Comparison of ENCODE assay signal across 16 cellular contexts in the genomic region with DNA sequence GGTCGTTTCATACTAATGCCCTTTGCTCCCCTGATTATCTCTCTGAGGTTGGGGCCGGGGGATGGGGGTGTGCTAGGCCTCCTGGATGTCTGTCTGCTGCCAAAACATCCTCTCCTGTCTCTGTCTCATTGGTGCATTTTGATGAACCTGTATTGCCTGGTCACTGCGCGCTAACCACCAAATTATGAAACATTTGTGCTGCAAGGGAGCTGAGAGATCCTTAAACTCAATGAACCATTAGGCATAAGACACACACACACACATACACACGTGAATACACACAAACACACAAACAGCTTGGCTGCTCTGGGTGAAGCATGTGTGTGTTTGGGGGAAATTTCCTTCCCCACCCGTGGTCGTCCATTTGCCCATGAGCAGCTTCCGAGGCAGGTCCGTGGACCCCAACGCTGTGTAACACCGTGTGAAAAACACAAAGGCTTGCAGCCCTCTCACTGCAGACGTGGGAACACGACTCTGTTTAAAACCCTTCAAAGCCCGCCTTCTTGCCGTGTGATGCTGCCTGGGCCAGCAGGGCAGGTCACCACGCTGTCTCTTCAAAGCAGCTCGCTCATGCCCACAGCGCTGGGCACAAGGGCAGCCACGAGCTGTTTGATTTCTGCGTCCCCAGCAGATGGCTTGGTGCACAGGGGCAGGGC.
DNase-seq lines count a peak whose midpoint lies in the region; ATAC-seq and TF ChIP-seq lines count a peak whose summit lies in the region.
"Had no signal": no experiment of that assay in that cellular context is flagged by ENCODE, and none has a peak within 500 bp of the region (broad histone marks: within the 10 kb centered on the region; RNA-seq: fewer than 3 reads in every experiment).

No MANE protein-coding gene starts in this region.

- H3K36me3 ChIP-seq in Loucy (ENCODE audit: insufficient read depth, low read length) (no peaks in the 10 kb centered on the region), OCI-LY7 (ENCODE audit: insufficient read depth, low read length) (no peaks in the 10 kb centered on the region), MM.1S (replicated peaks; ENCODE audit: insufficient read depth, low read length) (no peaks in the 10 kb centered on the region)
- H3K36me3 ChIP-seq: tibial nerve had no signal

- no peaks in the 10 kb centered on the region for H3K9me3 Mint-ChIP-seq in T-helper 2 cell treated with Interferon-gamma antibody and Interleukin-4, amounts not matched to agents 5 μg/mL and 100 μg/mL, for 36 hours
- no peaks in the 10 kb centered on the region for H3K9me3 Mint-ChIP-seq in activated CD8-positive, alpha-beta memory T cell treated with anti-CD3 and anti-CD28 coated beads, Interleukin-2, amount 10 ng/mL, durations not matched to agents 7 days and 5 days (ENCODE audit: low read depth)
- no peaks in the 10 kb centered on the region for H3K9me3 Mint-ChIP-seq in osteocyte (ENCODE audit: unreplicated experiment)
- H3K9me3 Mint-ChIP-seq: activated naive CD4-positive, alpha-beta T cell treated with anti-CD3 and anti-CD28 coated beads, Interleukin-2, amount 50 U/mL, for 72 hours; nephron progenitor cell had no signal

- H3K27me3 ChIP-seq in Loucy (ENCODE audit: insufficient read depth, low read length, poor library complexity, severe bottlenecking) (no peaks in the 10 kb centered on the region), MM.1S (replicated peaks; ENCODE audit: insufficient read depth, low read length) (no peaks in the 10 kb centered on the region)

- no peak for DNase-seq in T-helper 2 cell treated with Interferon-gamma antibody and Interleukin-4, amounts not matched to agents 5 μg/mL and 100 μg/mL, for 36 hours (ENCODE audit: low spot score)
- DNase-seq in T-helper 2 cell (no peak), osteocyte (ENCODE audit: extremely low spot score, unreplicated experiment) (peak; percentile 77), OCI-LY7 (ENCODE audit: low spot score) (no peak), MM.1S (no peak), NCI-H446 (lab: John Stamatoyannopoulos, UW) (no peak)
- DNase-seq in activated CD8-positive, alpha-beta memory T cell treated with anti-CD3 and anti-CD28 coated beads, Interleukin-2, amount 10 ng/mL, durations not matched to agents 7 days and 5 days: no peak
- DNase-seq: NCI-H1105, NCI-H526, nephron progenitor cell had no signal

- H3K79me2 ChIP-seq in Loucy (ENCODE audit: insufficient read depth, low read length): peaks cover 37% of the 10 kb centered on the region
- no peaks in the 10 kb centered on the region for H3K79me2 ChIP-seq in OCI-LY7 (ENCODE audit: insufficient read depth, low read depth, low read length)
- H3K79me2 ChIP-seq in MM.1S (ENCODE audit: low read length): no peaks in the 10 kb centered on the region

- peaks cover 36% of the 10 kb centered on the region for H3K4me1 Mint-ChIP-seq in T-helper 2 cell treated with Interferon-gamma antibody and Interleukin-4, amounts not matched to agents 5 μg/mL and 100 μg/mL, for 36 hours (ENCODE audit: low read depth)
- peaks cover 38% of the 10 kb centered on the region for H3K4me1 Mint-ChIP-seq in activated CD8-positive, alpha-beta memory T cell treated with anti-CD3 and anti-CD28 coated beads, Interleukin-2, amount 10 ng/mL, durations not matched to agents 7 days and 5 days
- H3K4me1 Mint-ChIP-seq in osteocyte (ENCODE audit: unreplicated experiment): peaks cover 24% of the 10 kb centered on the region

- intact Hi-C loops in OCI-LY7 (cut with micrococcal nuclease; ENCODE audit: unreplicated experiment): no loop called here

- peak overlapping the region; percentile 85 for H3K4me3 Mint-ChIP-seq in T-helper 2 cell treated with Interferon-gamma antibody and Interleukin-4, amounts not matched to agents 5 μg/mL and 100 μg/mL, for 36 hours
- no peak overlapping the region for H3K4me3 Mint-ChIP-seq in activated CD8-positive, alpha-beta memory T cell treated with anti-CD3 and anti-CD28 coated beads, Interleukin-2, amount 10 ng/mL, durations not matched to agents 7 days and 5 days
- H3K4me3 Mint-ChIP-seq in osteocyte (ENCODE audit: unreplicated experiment): no peak overlapping the region
- H3K4me3 Mint-ChIP-seq: nephron progenitor cell had no signal

- POLR2A ChIA-PET in OCI-LY7 (lab: Charles Lee): no interaction called here

- H3K9me3 ChIP-seq in Loucy (ENCODE audit: insufficient read depth, low read depth, low read length) (no peaks in the 10 kb centered on the region), OCI-LY7 (ENCODE audit: low read length) (no peaks in the 10 kb centered on the region), MM.1S (replicated peaks; ENCODE audit: insufficient read depth, low read length) (no peaks in the 10 kb centered on the region)
- H3K9me3 ChIP-seq: A549, tibial nerve had no signal

- CTCF ChIA-PET in activated CD8-positive, alpha-beta memory T cell treated with anti-CD3 and anti-CD28 coated beads, Interleukin-2, amount 10 ng/mL, durations not matched to agents 7 days and 5 days (lab: Charles Lee): no interaction called here
- CTCF ChIA-PET in OCI-LY7 (lab: Charles Lee; ENCODE audit: unreplicated experiment): no interaction called here

- peaks cover 40% of the 10 kb centered on the region for H3K4me1 ChIP-seq in Loucy (ENCODE audit: insufficient read depth, low read length, poor library complexity, severe bottlenecking)
- peaks cover 9% of the 10 kb centered on the region for H3K4me1 ChIP-seq in OCI-LY7 (ENCODE audit: insufficient read depth, low read length, poor library complexity, severe bottlenecking)
- H3K4me1 ChIP-seq in MM.1S (ENCODE audit: low read length): no peaks in the 10 kb centered on the region
- H3K4me1 ChIP-seq: A549 had no signal

- H3K27ac ChIP-seq in OCI-LY7 (ENCODE audit: low read depth, low read length, poor library complexity, severe bottlenecking) (no peak overlapping the region), MM.1S (ENCODE audit: low read length) (no peak overlapping the region)
- H3K27ac ChIP-seq: A549 had no signal

- TF ChIP-seq CTCF in Loucy (conservative IDR thresholded peaks at IDR 0.05; ENCODE audit: low read length) (no peak), osteocyte (IDR thresholded peaks at IDR 0.05) (no peak), OCI-LY7 (conservative IDR thresholded peaks at IDR 0.05; ENCODE audit: low read length) (no peak), MM.1S (IDR thresholded peaks at IDR 0.05; ENCODE audit: low read length) (no peak)

- H2AFZ ChIP-seq in Loucy (ENCODE audit: low read length) (0 out of 2 replicates have a peak overlapping the region, but pooled peaks have one; percentile 0), OCI-LY7 (ENCODE audit: low read length) (no peak overlapping the region), MM.1S (ENCODE audit: low read length) (no peak overlapping the region)

- peak overlapping the region; percentile 90 for H3K4me3 ChIP-seq in Loucy (ENCODE audit: low read length, poor library complexity, severe bottlenecking)
- H3K4me3 ChIP-seq in OCI-LY7 (ENCODE audit: low read depth, low read length, poor library complexity, severe bottlenecking): no peak overlapping the region
- H3K4me3 ChIP-seq in MM.1S (ENCODE audit: low read length): no peak overlapping the region
- H3K4me3 ChIP-seq: A549, smooth muscle cell had no signal

- no peaks in the 10 kb centered on the region for H3K9me2 ChIP-seq in Loucy (replicated peaks; ENCODE audit: low read depth, low read length)
- no peaks in the 10 kb centered on the region for H3K9me2 ChIP-seq in OCI-LY7 (ENCODE audit: insufficient read depth, low read length)
- no peaks in the 10 kb centered on the region for H3K9me2 ChIP-seq in MM.1S (replicated peaks; ENCODE audit: insufficient read depth, low read length)

- no peaks in the 10 kb centered on the region for H3K36me3 Mint-ChIP-seq in T-helper 2 cell treated with Interferon-gamma antibody and Interleukin-4, amounts not matched to agents 5 μg/mL and 100 μg/mL, for 36 hours (ENCODE audit: low read depth)
- H3K36me3 Mint-ChIP-seq in activated CD8-positive, alpha-beta memory T cell treated with anti-CD3 and anti-CD28 coated beads, Interleukin-2, amount 10 ng/mL, durations not matched to agents 7 days and 5 days: no peaks in the 10 kb centered on the region
- H3K36me3 Mint-ChIP-seq in osteocyte (ENCODE audit: unreplicated experiment): no peaks in the 10 kb centered on the region
- H3K36me3 Mint-ChIP-seq: activated naive CD4-positive, alpha-beta T cell treated with anti-CD3 and anti-CD28 coated beads, Interleukin-2, amount 50 U/mL, for 72 hours had no signal

- no TSS peak for BruUV-seq in OCI-LY7 (replicated peaks; lab: Mats Ljungman, UMichigan)

- H3K27me3 Mint-ChIP-seq in T-helper 2 cell treated with Interferon-gamma antibody and Interleukin-4, amounts not matched to agents 5 μg/mL and 100 μg/mL, for 36 hours (ENCODE audit: low read depth): peaks cover 7% of the 10 kb centered on the region
- H3K27me3 Mint-ChIP-seq in activated CD8-positive, alpha-beta memory T cell treated with anti-CD3 and anti-CD28 coated beads, Interleukin-2, amount 10 ng/mL, durations not matched to agents 7 days and 5 days: peaks cover 18% of the 10 kb centered on the region
- H3K27me3 Mint-ChIP-seq in osteocyte (ENCODE audit: unreplicated experiment): peaks cover 4% of the 10 kb centered on the region
- H3K27me3 Mint-ChIP-seq: activated CD4-positive, alpha-beta T cell treated with anti-CD3 and anti-CD28 coated beads for 36 hours had no signal

- H4K20me1 ChIP-seq in Loucy (ENCODE audit: insufficient read depth, low read length, poor library complexity, severe bottlenecking) (no peaks in the 10 kb centered on the region), OCI-LY7 (ENCODE audit: insufficient read depth, low read length) (no peaks in the 10 kb centered on the region), MM.1S (ENCODE audit: insufficient read depth, low read length) (no peaks in the 10 kb centered on the region)

- H3K9ac ChIP-seq in Loucy (ENCODE audit: low read depth, low read length, poor library complexity, severe bottlenecking): peak overlapping the region; percentile 99
- no peak overlapping the region for H3K9ac ChIP-seq in MM.1S (ENCODE audit: low read length)

- peaks cover 3% of the 10 kb centered on the region for H3F3A ChIP-seq in Loucy (ENCODE audit: low read depth)
- H3F3A ChIP-seq in MM.1S (ENCODE audit: insufficient read depth, low read length): no peaks in the 10 kb centered on the region

- no peak overlapping the region for H3K27ac Mint-ChIP-seq in T-helper 2 cell treated with Interferon-gamma antibody and Interleukin-4, amounts not matched to agents 5 μg/mL and 100 μg/mL, for 36 hours
- peak overlapping the region; percentile 81 for H3K27ac Mint-ChIP-seq in activated CD8-positive, alpha-beta memory T cell treated with anti-CD3 and anti-CD28 coated beads, Interleukin-2, amount 10 ng/mL, durations not matched to agents 7 days and 5 days
- H3K27ac Mint-ChIP-seq in osteocyte (ENCODE audit: unreplicated experiment): no peak overlapping the region
- H3K27ac Mint-ChIP-seq: nephron progenitor cell had no signal

- H3K4me2 ChIP-seq in Loucy (ENCODE audit: low read depth, low read length, poor library complexity, severe bottlenecking) (peak overlapping the region; percentile 94), OCI-LY7 (ENCODE audit: low read length) (no peak overlapping the region), MM.1S (ENCODE audit: low read depth, low read length) (no peak overlapping the region)
- H3K4me2 ChIP-seq: A549, smooth muscle cell had no signal

- ATAC-seq in activated CD8-positive, alpha-beta memory T cell treated with anti-CD3 and anti-CD28 coated beads, Interleukin-2, amount 10 ng/mL, durations not matched to agents 7 days and 5 days: no peak
- ATAC-seq: A549 had no signal
